In genomic region chr1:219927956-219928790, GRCh38 we compare ENCODE assay signal across 8 cellular contexts. TPM values are rescaled to one million over a fixed set of nuclear protein-coding genes. Genes with fewer than 3 reads are reported as not detected.
DNase-seq lines count a peak whose midpoint lies in the region; ATAC-seq and TF ChIP-seq lines count a peak whose summit lies in the region.

Gene SLC30A10, minus strand, starts transcription at chr1:219928557. Its CDS starts 117 bp downstream, at chr1:219928440.

- H3K36me3 Mint-ChIP-seq in H9 (ENCODE audit: insufficient read depth in 1 of 3, low read depth in 3 of 3): no peaks in the 10 kb centered on the region

- H3K4me3 ChIP-seq in SK-N-SH (ENCODE audit: low read depth in 2 of 2, low read length in 1 of 2) (peak within 1 kb of the TSS; percentile 52 to 64), esophagus (ENCODE audit: low read depth in 1 of 2, low read length in 2 of 2) (peak within 1 kb of the TSS; percentile 24 to 35), mucosa of rectum (ENCODE audit: low read length in 2 of 2) (peak within 1 kb of the TSS; percentile 58 to 68), upper lobe of right lung (peak within 1 kb of the TSS; percentile 25)

- H3F3A ChIP-seq in SK-N-SH (replicated peaks; ENCODE audit: insufficient read depth): no peaks in the 10 kb centered on the region

- H3K27ac ChIP-seq in H9 (ENCODE audit: insufficient read length, low read depth, low read length) (no peak within 1 kb of the TSS), SK-N-SH (ENCODE audit: low read depth in 2 of 2, low read length in 1 of 2) (no peak within 1 kb of the TSS), esophagus (ENCODE audit: low read depth in 2 of 2, low read length in 1 of 2) (no peak within 1 kb of the TSS), mucosa of rectum (ENCODE audit: low read depth in 2 of 2, low read length in 2 of 2) (peak within 1 kb of the TSS; percentile 65 to 75), upper lobe of right lung (no peak within 1 kb of the TSS)

- H3K79me2 ChIP-seq in H9 (ENCODE audit: insufficient read depth, low read length) (no peaks in the 10 kb centered on the region), SK-N-SH (ENCODE audit: insufficient read depth) (no peaks in the 10 kb centered on the region)

- H2BK120ac ChIP-seq in H9 (ENCODE audit: low read depth, low read length, poor library complexity, severe bottlenecking): no peak within 1 kb of the TSS

- H3K9ac ChIP-seq in H9 (ENCODE audit: extremely low read depth, insufficient read length, low read length) (no peak within 1 kb of the TSS), SK-N-SH (no peak within 1 kb of the TSS), mucosa of rectum (ENCODE audit: low read depth in 1 of 2, low read length in 2 of 2) (peak within 1 kb of the TSS in 1 of 2 donors; percentile 47)

- no peak for TF ChIP-seq CTCF in H9 (conservative IDR thresholded peaks at IDR 0.05)
- 0 out of 2 replicates have a peak, but pooled peaks have one; percentile 20 for TF ChIP-seq CTCF in SK-N-SH (IDR thresholded peaks at IDR 0.05)
- no peak for TF ChIP-seq CTCF in upper lobe of right lung (IDR thresholded peaks at IDR 0.05)

- H2BK5ac ChIP-seq in H9 (ENCODE audit: insufficient read length, low read length): no peak within 1 kb of the TSS

- H3K9me3 ChIP-seq in H9 (ENCODE audit: control insufficient read depth, low read depth, low read length) (no peaks in the 10 kb centered on the region), SK-N-SH (no peaks in the 10 kb centered on the region), esophagus (ENCODE audit: control insufficient read depth in 2 of 2, insufficient read depth in 1 of 2, low read depth in 1 of 2, low read length in 1 of 2) (no peaks in the 10 kb centered on the region), mucosa of rectum (ENCODE audit: control insufficient read depth in 2 of 2, low read length in 2 of 2) (no peaks in the 10 kb centered on the region), upper lobe of right lung (no peaks in the 10 kb centered on the region)

- peak; percentile 51 for DNase-seq in DMS53 treated with DMSO at 0.1 percent for 48 hours (lab: John Stamatoyannopoulos, UW; ENCODE audit: unreplicated experiment)
- DNase-seq in H9: peak; percentile 47
- DNase-seq in SK-N-SH: peak; percentile 88
- DNase-seq in upper lobe of right lung: no peak
- no peak for DNase-seq in NCI-H187 (lab: John Stamatoyannopoulos, UW)
- DNase-seq in stimulated activated naive CD4-positive, alpha-beta T cell treated with Interleukin-2 at 50 U/mL for 16 hours (lab: John Stamatoyannopoulos, UW): no peak

- WGBS in H9 (ENCODE audit: extremely low coverage, insufficient read length, low lambda C conversion rate): no CpG with 5 or more reads among the region's 91 CpGs
- 5% methylated on average over 26 of the region's 91 CpGs for WGBS in SK-N-SH (ENCODE audit: low lambda C conversion rate)
- WGBS in esophagus, 2 donors: 2% methylated on average over 90 to 91 of the region's 91 CpGs

- CTCF ChIA-PET in SK-N-SH (lab: Yijun Ruan, JAX): interaction anchor here (1.7 kb wide), 1 partner anchor 20 kb away, joined by 6 read pairs; no protein-coding TSS in a partner anchor

- no peak within 1 kb of the TSS for H2BK20ac ChIP-seq in H9 (ENCODE audit: low read depth, low read length, poor library complexity, severe bottlenecking)

- POLR2A ChIA-PET in SK-N-SH (lab: Yijun Ruan, JAX): no interaction called here

- peaks cover 13% of the 10 kb centered on the region; the same call in 1 of the 2 replicates for H3K27me3 ChIP-seq in H9 (ENCODE audit: insufficient read depth, low read length)
- H3K27me3 ChIP-seq in SK-N-SH (ENCODE audit: insufficient read depth): peaks cover 16% of the 10 kb centered on the region; the same call in 1 of the 2 replicates
- peaks cover 0 to 2% of the 10 kb centered on the region in 2 donors for H3K27me3 ChIP-seq in esophagus (ENCODE audit: control insufficient read depth in 1 of 2, insufficient read depth in 2 of 2, low read length in 2 of 2)
- H3K27me3 ChIP-seq in mucosa of rectum (ENCODE audit: control insufficient read depth in 2 of 2, insufficient read depth in 2 of 2, low read length in 2 of 2): peaks cover 25 to 36% of the 10 kb centered on the region in 2 donors
- peaks cover 44% of the 10 kb centered on the region for H3K27me3 ChIP-seq in upper lobe of right lung

- peaks cover 43% of the 10 kb centered on the region for H3K27me3 Mint-ChIP-seq in H9 (ENCODE audit: low read depth)

- H3K14ac ChIP-seq in H9 (ENCODE audit: insufficient read depth, low read length): no peak within 1 kb of the TSS

- no peak within 1 kb of the TSS for H2AFZ ChIP-seq in H9 (ENCODE audit: low read length)
- H2AFZ ChIP-seq in SK-N-SH (ENCODE audit: low read depth): peak within 1 kb of the TSS; percentile 65; the same call in 1 of the 2 replicates

- H4K20me1 ChIP-seq in H9 (ENCODE audit: control insufficient read depth, insufficient read depth, insufficient read length) (no peaks in the 10 kb centered on the region), SK-N-SH (ENCODE audit: insufficient read depth) (no peaks in the 10 kb centered on the region)

- no peaks in the 10 kb centered on the region for H3K79me1 ChIP-seq in H9 (ENCODE audit: insufficient read depth, low read depth, low read length, poor library complexity, severe bottlenecking)

- peak within 1 kb of the TSS; percentile 74 to 88 for H3K4me3 Mint-ChIP-seq in H9

- H3K27ac Mint-ChIP-seq in H9: no peak within 1 kb of the TSS

- H3K9me2 ChIP-seq in SK-N-SH: no peaks in the 10 kb centered on the region

- H3K23me2 ChIP-seq in H9 (ENCODE audit: insufficient read length, low read depth, low read length, poor library complexity, severe bottlenecking): peaks cover 10% of the 10 kb centered on the region

- peaks cover 0 to 3% of the 10 kb centered on the region in 2 experiments; a peak in 3 of 5 replicates for H3K9me3 Mint-ChIP-seq in H9

- H3K56ac ChIP-seq in H9 (ENCODE audit: insufficient read length, low read depth, low read length): no peak within 1 kb of the TSS

- no peak within 1 kb of the TSS for H2AK5ac ChIP-seq in H9 (ENCODE audit: insufficient read length, low read length)

- no peaks in the 10 kb centered on the region for H3K36me3 ChIP-seq in SK-N-SH (replicated peaks in 1 of 2; ENCODE audit: control insufficient read depth in 1 of 2, insufficient read depth in 2 of 2, low read length in 1 of 2)
- H3K36me3 ChIP-seq in esophagus (ENCODE audit: control insufficient read depth in 2 of 2, insufficient read depth in 2 of 2, low read length in 1 of 2): no peaks in the 10 kb centered on the region
- no peaks in the 10 kb centered on the region for H3K36me3 ChIP-seq in mucosa of rectum (ENCODE audit: control insufficient read depth in 2 of 2, insufficient read depth in 2 of 2, low read length in 2 of 2)
- H3K36me3 ChIP-seq in upper lobe of right lung: no peaks in the 10 kb centered on the region

- H3K4me1 Mint-ChIP-seq in H9: peaks cover 13 to 20% of the 10 kb centered on the region in 2 experiments

- no peak within 1 kb of the TSS for H3K4ac ChIP-seq in H9 (ENCODE audit: low read depth, low read length)

- H4K5ac ChIP-seq in H9 (ENCODE audit: insufficient read length, low read depth, low read length): no peak within 1 kb of the TSS

- peak within 1 kb of the TSS; percentile 64 for H3K4me2 ChIP-seq in H9 (ENCODE audit: insufficient read depth, insufficient read length, low read length)
- peak within 1 kb of the TSS; percentile 88 for H3K4me2 ChIP-seq in SK-N-SH

- H3K4me1 ChIP-seq in H9 (ENCODE audit: insufficient read depth, low read length): no peaks in the 10 kb centered on the region
- peaks cover 0 to 7% of the 10 kb centered on the region in 2 experiments; a peak in 1 of 4 replicates for H3K4me1 ChIP-seq in SK-N-SH (ENCODE audit: control insufficient read depth in 1 of 2, insufficient read depth in 2 of 2, low read depth in 1 of 2, low read length in 1 of 2)
- peaks cover 8 to 10% of the 10 kb centered on the region in 2 donors for H3K4me1 ChIP-seq in esophagus (ENCODE audit: control insufficient read depth in 2 of 2, insufficient read depth in 2 of 2, low read length in 1 of 2)
- H3K4me1 ChIP-seq in mucosa of rectum (ENCODE audit: control insufficient read depth in 2 of 2, insufficient read depth in 2 of 2, low read length in 2 of 2): peaks cover 8 to 12% of the 10 kb centered on the region in 2 donors
- H3K4me1 ChIP-seq in upper lobe of right lung: peaks cover 11% of the 10 kb centered on the region

- H2BK12ac ChIP-seq in H9 (ENCODE audit: insufficient read length, low read depth, low read length): no peak within 1 kb of the TSS

- no peak for TF ChIP-seq RAD21 in SK-N-SH (IDR thresholded peaks at IDR 0.05; ENCODE audit: low read length)

- H4K8ac ChIP-seq in H9 (replicated peaks; ENCODE audit: insufficient read length, low read depth, low read length): no peak within 1 kb of the TSS

- intact Hi-C loops in upper lobe of right lung (cut with DNase I): no loop called here

- no peak within 1 kb of the TSS for H3T11ph ChIP-seq in H9 (ENCODE audit: low read length)

- TF ChIP-seq EP300 in SK-N-SH (IDR thresholded peaks at IDR 0.05; ENCODE audit: borderline replicate concordance in 1 of 2, low read depth in 1 of 2, low read length in 1 of 2): no peak

- no peak within 1 kb of the TSS for H3K18ac ChIP-seq in H9 (ENCODE audit: insufficient read length, low read depth, low read length)

- H2BK15ac ChIP-seq in H9 (ENCODE audit: low read depth, low read length): no peak within 1 kb of the TSS

- peak; percentile 47 for ATAC-seq in upper lobe of right lung

- no peak within 1 kb of the TSS for H3K23ac ChIP-seq in H9 (ENCODE audit: insufficient read length, low read depth, low read length)

- H4K91ac ChIP-seq in H9 (ENCODE audit: insufficient read length, low read depth, low read length): no peak within 1 kb of the TSS

TF ChIP-seq in SK-N-SH, 30 proteins besides CTCF, POLR2A, EP300 and RAD21:
- TF ChIP-seq GATA2 (CRISPR knock-in tag; IDR thresholded peaks at IDR 0.05) (no peak), MXI1 (IDR thresholded peaks at IDR 0.05; ENCODE audit: low read depth, low read length) (0 out of 2 replicates have a peak, but pooled peaks have one; percentile 15)

RNA-seq across cellular contexts. Expression of gene SLC30A10, which starts in this region (rescaled TPM):
- total RNA-seq in H9 (2021): 0.09 and 0.20 TPM in 2 replicates
- polyA plus RNA-seq in SK-N-SH (2012; rRNA removed): 0.02 TPM in 2 replicates
- polyA plus RNA-seq in SK-N-SH (2012; cell fraction: cytosol; rRNA removed): 0.03 and 0.04 TPM in 2 replicates
- polyA plus RNA-seq in SK-N-SH (2012; cell fraction: nucleus; rRNA removed): 0.02 and 0.04 TPM in 2 replicates
- not detected for polyA plus RNA-seq in esophagus
- total RNA-seq in upper lobe of right lung: not detected

Comparison
In these comparisons a context has a peak if more than half of its experiments do, and no peak if none do; other contexts are left out.
1. Peak in DNase-seq and H3K4me2 ChIP-seq in H9; RNA of the gene not detected or under 1 TPM.
2. Peak in DNase-seq, H3K4me3 ChIP-seq and H3K4me2 ChIP-seq in SK-N-SH; RNA of the gene not detected or under 1 TPM.
3. Peak in ATAC-seq and H3K4me3 ChIP-seq in upper lobe of right lung; RNA of the gene not detected or under 1 TPM.
4. H3K27ac ChIP-seq: peak in mucosa of rectum (2 of 2); none in H9 (single experiment), SK-N-SH (0 of 2), esophagus (0 of 2) and upper lobe of right lung (single experiment).
5. Peak in every context shown above with its lines, with median percentiles within 50 percentile points of each other: H3K4me3 ChIP-seq.